Comparison of ENCODE assay signal across 8 cellular contexts in the genomic region with DNA sequence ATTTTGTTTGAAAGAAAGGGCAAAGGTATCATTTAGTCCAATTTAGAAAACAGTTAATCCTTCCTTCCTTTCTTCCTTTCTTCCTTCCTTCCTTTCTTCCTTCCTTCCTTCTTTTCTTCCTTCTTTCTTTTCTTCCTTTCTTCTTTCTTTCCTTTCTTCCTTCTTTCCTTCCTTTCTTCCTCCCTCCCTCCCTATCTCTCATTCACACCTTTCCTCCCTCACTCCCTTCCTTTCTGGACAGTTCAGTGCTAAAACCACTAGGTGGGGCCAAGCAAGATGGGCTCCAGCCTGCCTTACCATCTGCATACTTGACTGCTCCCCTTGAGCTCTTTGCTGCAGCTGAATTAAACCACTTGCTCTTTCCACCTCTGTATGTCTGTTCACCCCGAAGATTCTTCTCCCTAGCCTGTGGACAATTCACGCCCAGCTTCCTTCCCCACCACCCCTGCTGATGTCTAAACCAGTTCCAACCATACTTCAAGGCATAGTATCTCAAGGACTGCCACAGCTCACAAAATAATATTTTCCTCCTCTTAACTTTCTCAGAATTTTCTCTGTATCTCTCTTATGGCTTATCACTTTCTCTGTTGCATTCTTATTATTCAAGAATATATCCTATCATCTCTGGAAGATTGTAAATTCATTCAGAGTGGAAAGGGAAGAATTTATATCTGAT.
A peak's percentile ranks its signal among the peaks of the same experiment; 100 is the strongest.
DNase-seq lines count a peak whose midpoint lies in the region; ATAC-seq and TF ChIP-seq lines count a peak whose summit lies in the region.

No MANE protein-coding gene starts in this region.

- no peaks in the 10 kb centered on the region for H3K36me3 Mint-ChIP-seq in CD4-positive, alpha-beta memory T cell

- no peaks in the 10 kb centered on the region for H3K27me3 Mint-ChIP-seq in CD4-positive, alpha-beta memory T cell

- WGBS in SK-N-SH (ENCODE audit: low lambda C conversion rate), result 0% methylated on average over 2 of the region's 2 CpGs

- no peak overlapping the region for H2AFZ ChIP-seq in SK-N-SH (ENCODE audit: low read depth)

- no peak overlapping the region; a peak in 1 of 4 replicates for H3K4me3 ChIP-seq in SK-N-SH (ENCODE audit: low read depth in 2 of 2, low read length in 1 of 2)
- H3K4me3 ChIP-seq in CD4-positive, alpha-beta memory T cell (ENCODE audit: low read length in 2 of 2), result no peak overlapping the region

- H3K36me3 ChIP-seq in SK-N-SH (replicated peaks in 1 of 2; ENCODE audit: control insufficient read depth in 1 of 2, insufficient read depth in 2 of 2, low read length in 1 of 2), result no peaks in the 10 kb centered on the region
- no peaks in the 10 kb centered on the region for H3K36me3 ChIP-seq in CD4-positive, alpha-beta memory T cell (ENCODE audit: insufficient read depth, low read length)

- intact Hi-C loops in CD4-positive, alpha-beta memory T cell (cut with micrococcal nuclease), result no loop called here

- H3K4me1 ChIP-seq in SK-N-SH (ENCODE audit: control insufficient read depth in 1 of 2, insufficient read depth in 2 of 2, low read depth in 1 of 2, low read length in 1 of 2), result no peaks in the 10 kb centered on the region
- no peaks in the 10 kb centered on the region for H3K4me1 ChIP-seq in CD4-positive, alpha-beta memory T cell (ENCODE audit: insufficient read depth, low read length)

- H4K20me1 ChIP-seq in SK-N-SH (ENCODE audit: insufficient read depth), result no peaks in the 10 kb centered on the region

- H3K27ac Mint-ChIP-seq in CD4-positive, alpha-beta memory T cell, result no peak overlapping the region

- no peak overlapping the region for H3K4me3 Mint-ChIP-seq in CD4-positive, alpha-beta memory T cell

- peaks cover 0 to 5% (median 0%) of the 10 kb centered on the region in 8 donors for H3K9me3 Mint-ChIP-seq in CD4-positive, alpha-beta memory T cell

- no peak for TF ChIP-seq EP300 in SK-N-SH (IDR thresholded peaks at IDR 0.05; ENCODE audit: borderline replicate concordance in 1 of 2, low read depth in 1 of 2, low read length in 1 of 2)

- no peak overlapping the region for H3K9ac ChIP-seq in SK-N-SH

- TF ChIP-seq RAD21 in SK-N-SH (IDR thresholded peaks at IDR 0.05; ENCODE audit: low read length), result peak; percentile 50

- CTCF ChIA-PET in SK-N-SH (lab: Yijun Ruan, JAX), result interaction anchor here (0.6 to 3.3 kb wide), 15 partner anchors 9 to 1242 kb away, joined by 3 to 25 read pairs (median 3); a partner anchor contains a TSS
- CTCF ChIA-PET in CD4-positive, alpha-beta memory T cell (lab: Charles Lee; ENCODE audit: partially characterized antibody), result interaction anchor here (1.0 kb wide), 1 partner anchor 24 kb away, joined by 3 read pairs; no protein-coding TSS in a partner anchor

- H3K9me2 ChIP-seq in SK-N-SH, result no peaks in the 10 kb centered on the region

- TF ChIP-seq CTCF in SK-N-SH (IDR thresholded peaks at IDR 0.05), result peak; percentile 57

- no peaks in the 10 kb centered on the region for H3K27me3 ChIP-seq in SK-N-SH (ENCODE audit: insufficient read depth)
- no peaks in the 10 kb centered on the region for H3K27me3 ChIP-seq in CD4-positive, alpha-beta memory T cell (ENCODE audit: insufficient read depth, low read length)

- ATAC-seq in HG02763 (IDR thresholded peaks at IDR 0.05; ENCODE audit: unreplicated experiment) (peak; percentile 61), left lobe of liver (peak; percentile 76), HG03457 (IDR thresholded peaks at IDR 0.05; ENCODE audit: unreplicated experiment) (no peak)

- H3K27ac ChIP-seq in SK-N-SH (ENCODE audit: low read depth in 2 of 2, low read length in 1 of 2), result no peak overlapping the region
- H3K27ac ChIP-seq in CD4-positive, alpha-beta memory T cell (ENCODE audit: low read depth, low read length), result no peak overlapping the region

- POLR2A ChIA-PET in SK-N-SH (lab: Yijun Ruan, JAX), result no interaction called here
- POLR2A ChIA-PET in CD4-positive, alpha-beta memory T cell (lab: Charles Lee; ENCODE audit: partially characterized antibody), result no interaction called here

- peaks cover 0 to 6% (median 2%) of the 10 kb centered on the region in 4 donors for H3K4me1 Mint-ChIP-seq in CD4-positive, alpha-beta memory T cell

- H3K9me3 ChIP-seq in SK-N-SH, result no peaks in the 10 kb centered on the region
- H3K9me3 ChIP-seq in CD4-positive, alpha-beta memory T cell (ENCODE audit: control insufficient read depth in 1 of 2, low read length in 2 of 2), result no peaks in the 10 kb centered on the region

- DNase-seq in NCI-H1092 treated with DMSO at 0.1 percent for 48 hours (lab: John Stamatoyannopoulos, UW) (peak; percentile 9), NCI-H1092 (lab: John Stamatoyannopoulos, UW) (no peak), SK-N-SH (peak; percentile 46), left lobe of liver (ENCODE audit: low spot score) (no peak), middle frontal gyrus (ENCODE audit: extremely low spot score, low spot score) (no peak)
- no peak for DNase-seq in CD4-positive, alpha-beta memory T cell

- no peaks in the 10 kb centered on the region for H3F3A ChIP-seq in SK-N-SH (replicated peaks; ENCODE audit: insufficient read depth)

- no peaks in the 10 kb centered on the region for H3K79me2 ChIP-seq in SK-N-SH (ENCODE audit: insufficient read depth)

- no peak overlapping the region for H3K4me2 ChIP-seq in SK-N-SH

TF ChIP-seq in SK-N-SH, 30 proteins besides CTCF, POLR2A, EP300 and RAD21:
- no peak for TF ChIP-seq RCOR1 (IDR thresholded peaks at IDR 0.05; ENCODE audit: low read length)
- TF ChIP-seq SMC3 (IDR thresholded peaks at IDR 0.05; ENCODE audit: low read depth, low read length), result peak; percentile 47

Comparison
In these comparisons a context has a peak if more than half of its experiments do, and no peak if none do; other contexts are left out.
1. DNase-seq: peak in NCI-H1092 treated with DMSO at 0.1 percent for 48 hours (single experiment) and SK-N-SH (single experiment); none in NCI-H1092 (single experiment), left lobe of liver (single experiment), middle frontal gyrus (single experiment) and CD4-positive, alpha-beta memory T cell (0 of 5).